In the genomic region with DNA sequence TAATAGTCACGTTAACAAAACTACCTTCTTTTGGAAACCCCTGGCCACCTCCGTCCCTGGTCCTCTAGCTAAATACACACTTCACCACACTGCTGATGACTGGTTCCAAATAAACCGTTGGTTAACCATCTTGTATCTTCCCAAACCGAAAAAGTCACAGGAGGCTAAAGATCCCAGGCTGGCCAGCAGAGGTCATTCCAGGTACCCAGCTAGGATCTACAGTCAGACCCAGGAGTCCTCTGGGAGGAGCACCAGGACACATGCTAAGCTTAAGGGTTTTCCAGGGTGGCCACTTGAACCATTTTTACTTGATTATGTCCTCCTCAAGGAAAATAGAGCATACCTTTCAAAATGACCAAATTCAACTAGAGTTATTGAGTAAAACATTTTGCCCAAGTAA, we compare ENCODE assay signal across 10 cellular contexts.
DNase-seq lines count a peak whose midpoint lies in the region; ATAC-seq, FAIRE-seq and TF ChIP-seq lines count a peak whose summit lies in the region.
"Had no signal": no experiment of that assay in that cellular context is flagged by ENCODE, and none has a peak within 500 bp of the region (broad histone marks: within the 10 kb centered on the region; RNA-seq: fewer than 3 reads in every experiment).

No MANE protein-coding gene starts in this region.

- ATAC-seq in CD8-positive, alpha-beta T cell = no peak
- ATAC-seq in K562 (no peak; the same call in 2 of the 3 replicates), HG02970 (IDR thresholded peaks at IDR 0.05; ENCODE audit: low FRiP score, unreplicated experiment) (no peak), Right ventricle myocardium superior (ENCODE audit: poor library complexity) (no peak)
- ATAC-seq in naive thymus-derived CD8-positive, alpha-beta T cell = no peak

- no peak overlapping the region for H3K4me2 ChIP-seq in K562 (ENCODE audit: insufficient read depth, low read length)

- H3K9ac ChIP-seq in K562 (ENCODE audit: insufficient read depth in 1 of 2, low read depth in 2 of 2, low read length in 2 of 2) (no peak overlapping the region), kidney (ENCODE audit: low read length in 2 of 2) (no peak overlapping the region)

- no peak overlapping the region for H3K4me3 ChIP-seq in CD8-positive, alpha-beta T cell (ENCODE audit: low read depth, low read length)
- H3K4me3 ChIP-seq in K562 = no peak overlapping the region
- no peak overlapping the region for H3K4me3 ChIP-seq in kidney (ENCODE audit: low read length in 2 of 2)

- no peak overlapping the region for H2AFZ ChIP-seq in K562 (ENCODE audit: low read depth, low read length)

- H3K27ac ChIP-seq in CD8-positive, alpha-beta T cell (ENCODE audit: low read depth, low read length) = peak overlapping the region; percentile 63
- H3K27ac ChIP-seq in KOPT-K1 (ENCODE audit: low read depth, low read length, poor library complexity, severe bottlenecking) (peak overlapping the region; percentile 98), K562 (ENCODE audit: extremely low read depth, low read depth, low read length) (no peak overlapping the region), kidney (ENCODE audit: low read depth in 2 of 2, low read length in 2 of 2) (no peak overlapping the region)

- 3% methylated on average over 4 of the region's 4 CpGs for WGBS in K562 (ENCODE audit: insufficient coverage, low coverage, missing lambda C conversion rate)

- no peak for TF ChIP-seq POLR2A in K562 (conservative IDR thresholded peaks at IDR 0.05)

- H3K36me3 Mint-ChIP-seq in CD8-positive, alpha-beta T cell = peaks cover 96% of the 10 kb centered on the region
- H3K36me3 Mint-ChIP-seq in naive thymus-derived CD8-positive, alpha-beta T cell = peaks cover 44 to 99% (median 80%) of the 10 kb centered on the region in 3 donors

- no peak for FAIRE-seq in K562 (lab: Jason Lieb, UNC)
- FAIRE-seq in kidney (lab: Jason Lieb, UNC) = no peak
- FAIRE-seq: astrocyte had no signal

- CTCF ChIA-PET in CD8-positive, alpha-beta T cell (lab: Charles Lee) = interaction anchor here (0.6 to 4.5 kb wide), 17 partner anchors 9 to 311 kb away, joined by 3 to 22 read pairs (median 4); no protein-coding TSS in a partner anchor
- CTCF ChIA-PET in K562 (lab: Yijun Ruan, JAX; ENCODE audit: low intra/inter-chr PET ratio) = no interaction called here

- no peaks in the 10 kb centered on the region for H3K27me3 Mint-ChIP-seq in CD8-positive, alpha-beta T cell (ENCODE audit: low read depth)
- no peaks in the 10 kb centered on the region for H3K27me3 Mint-ChIP-seq in naive thymus-derived CD8-positive, alpha-beta T cell

- H3K4me1 Mint-ChIP-seq in CD8-positive, alpha-beta T cell (ENCODE audit: low read depth) = peaks cover 98% of the 10 kb centered on the region
- H3K4me1 Mint-ChIP-seq in naive thymus-derived CD8-positive, alpha-beta T cell = peaks cover 53 to 96% (median 95%) of the 10 kb centered on the region in 4 donors
- H3K4me1 Mint-ChIP-seq: neural crest cell had no signal

- H3K36me3 ChIP-seq in CD8-positive, alpha-beta T cell (ENCODE audit: insufficient read depth, low read length) = peaks cover 76% of the 10 kb centered on the region
- H3K36me3 ChIP-seq in KOPT-K1 (ENCODE audit: insufficient read depth, low read length) = peaks cover 92% of the 10 kb centered on the region
- H3K36me3 ChIP-seq in K562 (ENCODE audit: control insufficient read depth, insufficient read depth, low read length) = no peaks in the 10 kb centered on the region
- H3K36me3 ChIP-seq in kidney (ENCODE audit: control insufficient read depth in 1 of 2, insufficient read depth in 2 of 2, low read length in 2 of 2) = peaks cover 0 to 45% of the 10 kb centered on the region in 2 donors

- H4K20me1 ChIP-seq in K562 (replicated peaks; ENCODE audit: control insufficient read depth, insufficient read depth, low read length) = no peaks in the 10 kb centered on the region

- no peak for DNase-seq in CD8-positive, alpha-beta T cell
- DNase-seq in K562 (ENCODE audit: extremely low read depth in 1 of 4, low spot score in 3 of 4) = peak in 1 of 4 experiments; percentile 4
- no peak for DNase-seq in naive thymus-derived CD8-positive, alpha-beta T cell
- no peak for DNase-seq in kidney
- DNase-seq in NCI-H2081 treated with DMSO at 0.1 percent for 48 hours (lab: John Stamatoyannopoulos, UW) = no peak
- DNase-seq in Right ventricle myocardium superior = no peak

- TF ChIP-seq EP300 in K562 (IDR thresholded peaks at IDR 0.05; ENCODE audit: low read length) = no peak

- peaks cover 96% of the 10 kb centered on the region for H3K4me1 ChIP-seq in CD8-positive, alpha-beta T cell (ENCODE audit: insufficient read depth, low read length)
- no peaks in the 10 kb centered on the region; a peak in 1 of 5 replicates for H3K4me1 ChIP-seq in K562 (replicated peaks in 1 of 2; ENCODE audit: control insufficient read depth in 2 of 2, insufficient read depth in 2 of 2, low read length in 2 of 2)
- peaks cover 13 to 22% of the 10 kb centered on the region in 2 donors for H3K4me1 ChIP-seq in kidney (ENCODE audit: control insufficient read depth in 1 of 2, insufficient read depth in 1 of 2, low read depth in 1 of 2, low read length in 2 of 2)

- no peaks in the 10 kb centered on the region for H3K79me2 ChIP-seq in K562 (ENCODE audit: control insufficient read depth, insufficient read depth, low read length)

- in situ Hi-C loops in K562 (cut with MboI) = no loop called here

- POLR2A ChIA-PET in CD8-positive, alpha-beta T cell (lab: Charles Lee) = interaction anchor here (0.6 to 14.0 kb wide), 10 partner anchors 10 to 182 kb away, joined by 3 to 138 read pairs (median 6); no protein-coding TSS in a partner anchor
- POLR2A ChIA-PET in K562 (lab: Yijun Ruan, JAX) = no interaction called here
- POLR2A ChIA-PET in naive thymus-derived CD8-positive, alpha-beta T cell (lab: Charles Lee) = interaction anchor here (0.6 to 17.8 kb wide), 15 partner anchors 8 to 235 kb away, joined by 3 to 603 read pairs (median 4); no protein-coding TSS in a partner anchor

- H3K27ac Mint-ChIP-seq in CD8-positive, alpha-beta T cell = peak overlapping the region; percentile 99
- H3K27ac Mint-ChIP-seq in naive thymus-derived CD8-positive, alpha-beta T cell = peak overlapping the region; percentile 93 to 99 (median 98)

- H3K9me1 ChIP-seq in K562 (ENCODE audit: control insufficient read depth, insufficient read depth, low read length) = no peaks in the 10 kb centered on the region

- intact Hi-C loops in CD8-positive, alpha-beta T cell (cut with DNase I, micrococcal nuclease) = no loop called here
- intact Hi-C loops in K562 (cut with micrococcal nuclease) = no loop called here
- intact Hi-C loops in kidney (cut with DNase I) = no loop called here
- intact Hi-C loops in Right ventricle myocardium superior (cut with DNase I) = no loop called here

- H3K27me3 ChIP-seq in CD8-positive, alpha-beta T cell (ENCODE audit: insufficient read depth, low read length) = no peaks in the 10 kb centered on the region
- peaks cover 0 to 4% of the 10 kb centered on the region in 2 experiments; a peak in 1 of 5 replicates for H3K27me3 ChIP-seq in K562 (ENCODE audit: control insufficient read depth in 2 of 2, insufficient read depth in 2 of 2, low read length in 2 of 2)

- H3K9me3 Mint-ChIP-seq in CD8-positive, alpha-beta T cell = no peaks in the 10 kb centered on the region
- H3K9me3 Mint-ChIP-seq in naive thymus-derived CD8-positive, alpha-beta T cell = no peaks in the 10 kb centered on the region
- H3K9me3 Mint-ChIP-seq: neural crest cell had no signal

- peak overlapping the region; percentile 71 for H3K4me3 Mint-ChIP-seq in CD8-positive, alpha-beta T cell
- peak overlapping the region; percentile 40 to 89 (median 82) for H3K4me3 Mint-ChIP-seq in naive thymus-derived CD8-positive, alpha-beta T cell
- H3K4me3 Mint-ChIP-seq: neural crest cell had no signal

- no TSS peak for BruUV-seq in K562 (replicated peaks; lab: Mats Ljungman, UMichigan)

- no peaks in the 10 kb centered on the region for H3K9me3 ChIP-seq in CD8-positive, alpha-beta T cell (ENCODE audit: low read length)
- H3K9me3 ChIP-seq in KOPT-K1 (ENCODE audit: insufficient read depth, low read length, poor library complexity, severe bottlenecking) = no peaks in the 10 kb centered on the region
- no peaks in the 10 kb centered on the region for H3K9me3 ChIP-seq in K562 (replicated peaks; ENCODE audit: control insufficient read depth, insufficient read depth, low read depth, low read length)
- no peaks in the 10 kb centered on the region for H3K9me3 ChIP-seq in kidney (ENCODE audit: control insufficient read depth in 1 of 2, low read length in 2 of 2)

- peak in 1 of 2 experiments; percentile 50; a peak in 3 of 4 replicates for TF ChIP-seq RAD21 in K562 (CRISPR knock-in tag; conservative IDR thresholded peaks at IDR 0.05 in 1 of 2, IDR thresholded peaks at IDR 0.05 in 1 of 2)

- TF ChIP-seq CTCF in CD8-positive, alpha-beta T cell (IDR thresholded peaks at IDR 0.05) = no peak
- TF ChIP-seq CTCF in K562 (IDR thresholded peaks at IDR 0.05 in 2 of 3, conservative IDR thresholded peaks at IDR 0.05 in 1 of 3; ENCODE audit: insufficient read depth in 2 of 3, low read depth in 1 of 3, low read length in 3 of 3) (peak in 2 of 3 experiments; percentile 22 to 23; a peak in 1 of 6 replicates), kidney (IDR thresholded peaks at IDR 0.05; ENCODE audit: borderline replicate concordance, extremely low read depth, insufficient read depth) (no peak)

TF ChIP-seq in K562, 482 proteins besides CTCF, POLR2A, EP300 and RAD21 (continues in another document):
- TF ChIP-seq GABPA (tag; conservative IDR thresholded peaks at IDR 0.05; ENCODE audit: low read depth) (no peak), FOS (IDR thresholded peaks at IDR 0.05; ENCODE audit: extremely low read depth, insufficient read length) (no peak), ZNF75A (CRISPR knock-in tag; IDR thresholded peaks at IDR 0.05) (no peak)
- TF ChIP-seq, protein P1, sequence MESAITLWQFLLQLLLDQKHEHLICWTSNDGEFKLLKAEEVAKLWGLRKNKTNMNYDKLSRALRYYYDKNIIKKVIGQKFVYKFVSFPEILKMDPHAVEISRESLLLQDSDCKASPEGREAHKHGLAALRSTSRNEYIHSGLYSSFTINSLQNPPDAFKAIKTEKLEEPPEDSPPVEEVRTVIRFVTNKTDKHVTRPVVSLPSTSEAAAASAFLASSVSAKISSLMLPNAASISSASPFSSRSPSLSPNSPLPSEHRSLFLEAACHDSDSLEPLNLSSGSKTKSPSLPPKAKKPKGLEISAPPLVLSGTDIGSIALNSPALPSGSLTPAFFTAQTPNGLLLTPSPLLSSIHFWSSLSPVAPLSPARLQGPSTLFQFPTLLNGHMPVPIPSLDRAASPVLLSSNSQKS (CRISPR knock-in tag; IDR thresholded peaks at IDR 0.05) = no peak
- TF ChIP-seq, protein P2, sequence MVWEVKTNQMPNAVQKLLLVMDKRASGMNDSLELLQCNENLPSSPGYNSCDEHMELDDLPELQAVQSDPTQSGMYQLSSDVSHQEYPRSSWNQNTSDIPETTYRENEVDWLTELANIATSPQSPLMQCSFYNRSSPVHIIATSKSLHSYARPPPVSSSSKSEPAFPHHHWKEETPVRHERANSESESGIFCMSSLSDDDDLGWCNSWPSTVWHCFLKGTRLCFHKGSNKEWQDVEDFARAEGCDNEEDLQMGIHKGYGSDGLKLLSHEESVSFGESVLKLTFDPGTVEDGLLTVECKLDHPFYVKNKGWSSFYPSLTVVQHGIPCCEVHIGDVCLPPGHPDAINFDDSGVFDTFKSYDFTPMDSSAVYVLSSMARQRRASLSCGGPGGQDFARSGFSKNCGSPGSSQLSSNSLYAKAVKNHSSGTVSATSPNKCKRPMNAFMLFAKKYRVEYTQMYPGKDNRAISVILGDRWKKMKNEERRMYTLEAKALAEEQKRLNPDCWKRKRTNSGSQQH (CRISPR knock-in tag; IDR thresholded peaks at IDR 0.05) = no peak

Comparison
In these comparisons a context has a peak if more than half of its experiments do, and no peak if none do; other contexts are left out.
1. H3K27ac ChIP-seq: peak in CD8-positive, alpha-beta T cell (single experiment) and KOPT-K1 (single experiment); none in K562 (single experiment) and kidney (0 of 2).
2. CTCF ChIP-seq: peak in K562 (2 of 3); none in CD8-positive, alpha-beta T cell (single experiment) and kidney (single experiment).